Comparison of ENCODE assay signal across 11 cellular contexts in the genomic region with DNA sequence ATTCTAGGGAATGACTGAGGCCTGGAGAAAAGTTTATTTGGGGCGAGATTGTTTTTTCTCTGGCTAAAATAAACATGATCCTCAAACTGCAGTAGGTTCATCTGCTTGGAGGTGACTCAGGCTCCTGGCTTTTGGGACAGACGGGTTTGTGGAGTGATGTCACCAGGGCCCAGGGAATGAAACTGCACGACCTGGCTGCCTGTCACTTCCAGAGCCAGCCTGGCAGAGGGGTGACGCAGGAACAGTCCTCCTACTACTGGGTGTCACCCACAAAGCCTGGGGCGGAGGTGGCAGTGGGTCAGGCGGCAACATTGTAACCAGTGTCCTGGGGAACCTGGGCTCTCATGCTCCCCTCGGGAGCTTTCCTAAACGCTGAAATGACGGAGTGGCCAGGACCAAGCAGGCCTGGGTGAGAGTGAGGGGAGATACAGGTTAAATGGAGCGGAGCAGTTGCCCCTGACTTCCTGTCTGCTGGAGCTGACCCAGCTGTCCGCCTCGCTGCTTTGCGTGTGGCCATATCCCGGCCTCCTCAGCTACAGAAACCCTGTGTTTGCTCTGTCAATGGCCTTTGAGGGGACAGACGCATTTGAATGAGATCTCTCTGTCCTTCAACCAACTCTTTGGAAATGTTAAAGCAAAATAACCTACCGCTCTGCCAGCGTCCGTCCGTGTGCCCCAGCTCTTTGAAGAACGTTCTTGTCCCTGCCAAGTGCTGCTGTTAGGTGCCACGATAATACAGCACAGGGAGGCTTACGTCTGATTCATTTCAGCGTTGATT. TPM values are rescaled to one million over a fixed set of nuclear protein-coding genes. Genes with fewer than 3 reads are reported as not detected.
DNase-seq lines count a peak whose midpoint lies in the region; ATAC-seq and TF ChIP-seq lines count a peak whose summit lies in the region.
"Had no signal": no experiment of that assay in that cellular context is flagged by ENCODE, and none has a peak within 500 bp of the region (broad histone marks: within the 10 kb centered on the region; RNA-seq: fewer than 3 reads in every experiment).

No MANE protein-coding gene starts in this region.

- H3K27me3 ChIP-seq in H7 (ENCODE audit: control insufficient read depth, insufficient read depth, low read length): peaks cover 3% of the 10 kb centered on the region
- H3K27me3 ChIP-seq in ascending aorta: no peaks in the 10 kb centered on the region

- H3K36me3 ChIP-seq in H7 (replicated peaks; ENCODE audit: control insufficient read depth, insufficient read depth, low read length) (no peaks in the 10 kb centered on the region), ascending aorta (no peaks in the 10 kb centered on the region)

- H3K27ac ChIP-seq in ascending aorta: peak overlapping the region; percentile 79 to 82

- ATAC-seq in stimulated activated effector memory CD8-positive, alpha-beta T cell treated with anti-CD3 and anti-CD28 coated beads, Interleukin-12 subunit alpha, Interleukin-12 subunit beta, amount 100 ng/mL, for 72 hours: peak; percentile 22
- ATAC-seq in HG03108 (IDR thresholded peaks at IDR 0.05; ENCODE audit: unreplicated experiment): no peak

- peaks cover 8% of the 10 kb centered on the region for H3K27me3 Mint-ChIP-seq in glutamatergic neuron (ENCODE audit: unreplicated experiment)
- H3K27me3 Mint-ChIP-seq: memory B cell had no signal

- H3K4me3 Mint-ChIP-seq in stimulated activated effector memory CD8-positive, alpha-beta T cell treated with anti-CD3 and anti-CD28 coated beads, Interleukin-12 subunit alpha, Interleukin-12 subunit beta, amount 100 ng/mL, for 72 hours: no peak overlapping the region
- no peak overlapping the region for H3K4me3 Mint-ChIP-seq in glutamatergic neuron (ENCODE audit: unreplicated experiment)
- H3K4me3 Mint-ChIP-seq: memory B cell had no signal

- H3K27ac Mint-ChIP-seq in stimulated activated effector memory CD8-positive, alpha-beta T cell treated with anti-CD3 and anti-CD28 coated beads, Interleukin-12 subunit alpha, Interleukin-12 subunit beta, amount 100 ng/mL, for 72 hours: peak overlapping the region; percentile 64
- H3K27ac Mint-ChIP-seq in glutamatergic neuron (ENCODE audit: unreplicated experiment): no peak overlapping the region
- H3K27ac Mint-ChIP-seq: memory B cell had no signal

- peaks cover 3 to 24% of the 10 kb centered on the region in 2 donors for H3K4me1 ChIP-seq in ascending aorta

- peaks cover 52% of the 10 kb centered on the region for H3K4me1 Mint-ChIP-seq in stimulated activated effector memory CD8-positive, alpha-beta T cell treated with anti-CD3 and anti-CD28 coated beads, Interleukin-12 subunit alpha, Interleukin-12 subunit beta, amount 100 ng/mL, for 72 hours
- peaks cover 13% of the 10 kb centered on the region for H3K4me1 Mint-ChIP-seq in glutamatergic neuron (ENCODE audit: low read depth, unreplicated experiment)

- H3K36me3 Mint-ChIP-seq in stimulated activated effector memory CD8-positive, alpha-beta T cell treated with anti-CD3 and anti-CD28 coated beads, Interleukin-12 subunit alpha, Interleukin-12 subunit beta, amount 100 ng/mL, for 72 hours: no peaks in the 10 kb centered on the region
- no peaks in the 10 kb centered on the region for H3K36me3 Mint-ChIP-seq in glutamatergic neuron (ENCODE audit: unreplicated experiment)

- H3K9me3 ChIP-seq in ascending aorta: no peaks in the 10 kb centered on the region

- DNase-seq in H7: peak; percentile 72
- DNase-seq in ascending aorta (ENCODE audit: low spot score in 2 of 2): no peak
- peak; percentile 46 to 81 for DNase-seq in hippocampal formation (lab: John Stamatoyannopoulos, UW)
- no peak for DNase-seq in stimulated activated effector memory CD8-positive, alpha-beta T cell treated with anti-CD3 and anti-CD28 coated beads, Interleukin-12 subunit alpha, Interleukin-12 subunit beta, amount 100 ng/mL, for 72 hours (ENCODE audit: low spot score in 2 of 2)
- no peak for DNase-seq in activated CD4-positive, CD25-positive, alpha-beta regulatory T cell (lab: John Stamatoyannopoulos, UW)
- DNase-seq in glutamatergic neuron: no peak
- DNase-seq in NCI-H2196 treated with DMSO at 0.1 percent for 48 hours (lab: John Stamatoyannopoulos, UW; ENCODE audit: unreplicated experiment): no peak
- DNase-seq: activated T-cell treated with anti-CD3 and anti-CD28 coated beads for 4 hours, NCI-H2171 had no signal

- TF ChIP-seq CTCF in ascending aorta (IDR thresholded peaks at IDR 0.05): no peak
- no peak for TF ChIP-seq CTCF in glutamatergic neuron (IDR thresholded peaks at IDR 0.05; ENCODE audit: partially characterized antibody, unreplicated experiment)

- H3K4me3 ChIP-seq in H7 (ENCODE audit: insufficient read depth, low read depth, low read length) (no peak overlapping the region), ascending aorta (no peak overlapping the region)

- H3K9me3 Mint-ChIP-seq in stimulated activated effector memory CD8-positive, alpha-beta T cell treated with anti-CD3 and anti-CD28 coated beads, Interleukin-12 subunit alpha, Interleukin-12 subunit beta, amount 100 ng/mL, for 72 hours: no peaks in the 10 kb centered on the region
- H3K9me3 Mint-ChIP-seq in glutamatergic neuron (ENCODE audit: unreplicated experiment): peaks cover 5% of the 10 kb centered on the region
- H3K9me3 Mint-ChIP-seq: memory B cell had no signal

- intact Hi-C loops in ascending aorta (cut with DNase I): no loop called here

RNA-seq across cellular contexts. Expression of gene HIP1R, which starts 6.5 kb away (rescaled TPM):
- 33.6 and 35.6 TPM in 2 replicates for total RNA-seq in H7 (2014; rRNA removed; shearing (Covaris generic))
- total RNA-seq in ascending aorta (98.7 TPM), glutamatergic neuron (ENCODE audit: unreplicated experiment) (19.3 TPM)

RNA-seq across cellular contexts. Expression of gene VPS37B, which starts 54.2 kb away (rescaled TPM):
- total RNA-seq in H7 (2014; rRNA removed; shearing (Covaris generic)): 14.7 and 20.9 TPM in 2 replicates
- total RNA-seq in ascending aorta (31.8 TPM), glutamatergic neuron (ENCODE audit: unreplicated experiment) (19.7 TPM)

Comparison
In these comparisons a context has a peak if more than half of its experiments do, and no peak if none do; other contexts are left out.
1. DNase-seq: peak in H7 (single experiment) and hippocampal formation (2 of 2); none in ascending aorta (0 of 2), stimulated activated effector memory CD8-positive, alpha-beta T cell treated with anti-CD3 and anti-CD28 coated beads, Interleukin-12 subunit alpha, Interleukin-12 subunit beta, amount 100 ng/mL, for 72 hours (0 of 2), activated CD4-positive, CD25-positive, alpha-beta regulatory T cell (0 of 4), glutamatergic neuron (single experiment) and NCI-H2196 treated with DMSO at 0.1 percent for 48 hours (single experiment).